8 cellular contexts compared by ENCODE assay signal in genomic region chr9:112717669-112718331, GRCh38. TPM values are rescaled to one million over a fixed set of nuclear protein-coding genes. Genes with fewer than 3 reads are reported as not detected.
A peak's percentile ranks its signal among the peaks of the same experiment; 100 is the strongest.
DNase-seq lines count a peak whose midpoint lies in the region; ATAC-seq and TF ChIP-seq lines count a peak whose summit lies in the region.

A gene with protein sequence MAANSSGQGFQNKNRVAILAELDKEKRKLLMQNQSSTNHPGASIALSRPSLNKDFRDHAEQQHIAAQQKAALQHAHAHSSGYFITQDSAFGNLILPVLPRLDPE (minus strand): TSS chr9:112718117. CDS start chr9:112716485, 1,632 bp downstream.

- H3K27ac Mint-ChIP-seq in activated T-helper 17 cell treated with anti-CD3 and anti-CD28 coated beads, Interleukin-2, amount 50 U/mL, for 72 hours = peak within 1 kb of the TSS; percentile 94
- peak within 1 kb of the TSS; percentile 78 to 95 (median 88) for H3K27ac Mint-ChIP-seq in nephron
- peak within 1 kb of the TSS; percentile 96 for H3K27ac Mint-ChIP-seq in stimulated activated naive CD8-positive, alpha-beta T cell treated with anti-CD3 and anti-CD28 coated beads, Interleukin-15, Interleukin-2, amounts not matched to agents 100 ng/mL and 50 ng/mL, for 24 hours

- no peaks in the 10 kb centered on the region for H3K27me3 Mint-ChIP-seq in activated T-helper 17 cell treated with anti-CD3 and anti-CD28 coated beads, Interleukin-2, amount 50 U/mL, for 72 hours
- no peaks in the 10 kb centered on the region for H3K27me3 Mint-ChIP-seq in nephron (ENCODE audit: low read depth)
- no peaks in the 10 kb centered on the region for H3K27me3 Mint-ChIP-seq in stimulated activated naive CD8-positive, alpha-beta T cell treated with anti-CD3 and anti-CD28 coated beads, Interleukin-15, Interleukin-2, amounts not matched to agents 100 ng/mL and 50 ng/mL, for 24 hours

- peak within 1 kb of the TSS; percentile 93 for H3K4me3 Mint-ChIP-seq in activated T-helper 17 cell treated with anti-CD3 and anti-CD28 coated beads, Interleukin-2, amount 50 U/mL, for 72 hours
- peak within 1 kb of the TSS; percentile 96 to 100 (median 99) for H3K4me3 Mint-ChIP-seq in nephron
- H3K4me3 Mint-ChIP-seq in stimulated activated naive CD8-positive, alpha-beta T cell treated with anti-CD3 and anti-CD28 coated beads, Interleukin-15, Interleukin-2, amounts not matched to agents 100 ng/mL and 50 ng/mL, for 24 hours = peak within 1 kb of the TSS; percentile 98

- peaks cover 21% of the 10 kb centered on the region for H3K4me1 Mint-ChIP-seq in activated T-helper 17 cell treated with anti-CD3 and anti-CD28 coated beads, Interleukin-2, amount 50 U/mL, for 72 hours
- peaks cover 9% of the 10 kb centered on the region for H3K4me1 Mint-ChIP-seq in nephron
- H3K4me1 Mint-ChIP-seq in stimulated activated naive CD8-positive, alpha-beta T cell treated with anti-CD3 and anti-CD28 coated beads, Interleukin-15, Interleukin-2, amounts not matched to agents 100 ng/mL and 50 ng/mL, for 24 hours (ENCODE audit: low read depth) = peaks cover 41% of the 10 kb centered on the region

- peaks cover 27% of the 10 kb centered on the region for H3K36me3 Mint-ChIP-seq in activated T-helper 17 cell treated with anti-CD3 and anti-CD28 coated beads, Interleukin-2, amount 50 U/mL, for 72 hours (ENCODE audit: low read depth)
- peaks cover 14% of the 10 kb centered on the region for H3K36me3 Mint-ChIP-seq in nephron (ENCODE audit: low read depth)
- peaks cover 13% of the 10 kb centered on the region for H3K36me3 Mint-ChIP-seq in stimulated activated naive CD8-positive, alpha-beta T cell treated with anti-CD3 and anti-CD28 coated beads, Interleukin-15, Interleukin-2, amounts not matched to agents 100 ng/mL and 50 ng/mL, for 24 hours (ENCODE audit: low read depth)

- no peaks in the 10 kb centered on the region for H3K9me3 Mint-ChIP-seq in activated T-helper 17 cell treated with anti-CD3 and anti-CD28 coated beads, Interleukin-2, amount 50 U/mL, for 72 hours
- peaks cover 4% of the 10 kb centered on the region for H3K9me3 Mint-ChIP-seq in nephron
- H3K9me3 Mint-ChIP-seq in stimulated activated naive CD8-positive, alpha-beta T cell treated with anti-CD3 and anti-CD28 coated beads, Interleukin-15, Interleukin-2, amounts not matched to agents 100 ng/mL and 50 ng/mL, for 24 hours = no peaks in the 10 kb centered on the region

- DNase-seq in ELF-1 (ENCODE audit: low read depth, low spot score) = peak; percentile 99
- DNase-seq in GOT3 (lab: John Stamatoyannopoulos, UW) = peak; percentile 62
- DNase-seq in RPMI8226 = peak; percentile 96
- peak; percentile 97 for DNase-seq in fibroblast of pulmonary artery (ENCODE audit: low read depth)

- peak; percentile 39; the same call in 1 of the 2 replicates for TF ChIP-seq CTCF in LNCAP (IDR thresholded peaks at IDR 0.05)
- TF ChIP-seq CTCF in fibroblast of pulmonary artery (IDR thresholded peaks at IDR 0.05; ENCODE audit: low read length, missing control alignments) = no peak
- no peak for TF ChIP-seq CTCF in nephron (IDR thresholded peaks at IDR 0.05; ENCODE audit: unreplicated experiment in 3 of 3)

- peak; percentile 95 for ATAC-seq in activated T-helper 17 cell treated with anti-CD3 and anti-CD28 coated beads, Interleukin-2, amount 50 U/mL, for 72 hours (replicated peaks)

- H3K4me3 ChIP-seq in fibroblast of pulmonary artery (replicated peaks; ENCODE audit: low read depth, low read length) = peak within 1 kb of the TSS; percentile 98

RNA-seq across cellular contexts. Expression of the gene that starts here (rescaled TPM):
- 10 to 100 TPM; 30.7 to 34.6 TPM for total RNA-seq in activated T-helper 17 cell treated with anti-CD3 and anti-CD28 coated beads, Interleukin-2, amount 50 U/mL, for 72 hours

Comparison
In these comparisons a context has a peak if more than half of its experiments do, and no peak if none do; other contexts are left out.
1. Peak in every context shown above with its lines: DNase-seq, ATAC-seq and H3K4me3 ChIP-seq.